ENCODE assay signal across 14 cellular contexts in genomic region chr2:62055724-62056336, GRCh38.
A peak's percentile ranks its signal among the peaks of the same experiment; 100 is the strongest.
DNase-seq lines count a peak whose midpoint lies in the region; FAIRE-seq lines count a peak whose summit lies in the region.
"Had no signal": no experiment of that assay in that cellular context is flagged by ENCODE, and none has a peak within 500 bp of the region (broad histone marks: within the 10 kb centered on the region; RNA-seq: fewer than 3 reads in every experiment).

No MANE protein-coding gene starts in this region.

- H3K4me3 Mint-ChIP-seq in activated naive CD8-positive, alpha-beta T cell treated with anti-CD3 and anti-CD28 coated beads for 36 hours = no peak overlapping the region
- H3K4me3 Mint-ChIP-seq: B cell had no signal

- peaks cover 17% of the 10 kb centered on the region for H3K36me3 Mint-ChIP-seq in activated naive CD8-positive, alpha-beta T cell treated with anti-CD3 and anti-CD28 coated beads for 36 hours

- DNase-seq in GM18507 (ENCODE audit: extremely low spot score, insufficient read length, low read depth) (no peak), M059J (ENCODE audit: low read depth) (peak; percentile 6), dermis blood vessel endothelial cell (peak; percentile 32), lung microvascular endothelial cell (ENCODE audit: low read depth in 2 of 2) (peak; percentile 17 to 43), EL (no peak), NCI-H748 (lab: John Stamatoyannopoulos, UW; ENCODE audit: unreplicated experiment) (no peak)
- DNase-seq in activated naive CD8-positive, alpha-beta T cell treated with anti-CD3 and anti-CD28 coated beads for 36 hours = no peak
- DNase-seq: Calu3; CD4-positive, CD25-positive, alpha-beta regulatory T cell; H7; NCI-H1417; NCI-H187 treated with DMSO at 0.1 percent for 48 hours; NCI-H748 treated with DMSO at 0.1 percent for 48 hours had no signal

- no peaks in the 10 kb centered on the region for H3K27me3 Mint-ChIP-seq in activated naive CD8-positive, alpha-beta T cell treated with anti-CD3 and anti-CD28 coated beads for 36 hours
- H3K27me3 Mint-ChIP-seq: B cell; CD4-positive, CD25-positive, alpha-beta regulatory T cell had no signal

- H3K4me1 Mint-ChIP-seq in activated naive CD8-positive, alpha-beta T cell treated with anti-CD3 and anti-CD28 coated beads for 36 hours = peaks cover 9% of the 10 kb centered on the region
- H3K4me1 Mint-ChIP-seq: B cell had no signal

- H3K9me3 Mint-ChIP-seq in activated naive CD8-positive, alpha-beta T cell treated with anti-CD3 and anti-CD28 coated beads for 36 hours = peaks cover 3% of the 10 kb centered on the region

- FAIRE-seq in GM18507 (lab: Jason Lieb, UNC) = peak; percentile 47

- no peak overlapping the region for H3K27ac Mint-ChIP-seq in activated naive CD8-positive, alpha-beta T cell treated with anti-CD3 and anti-CD28 coated beads for 36 hours
- H3K27ac Mint-ChIP-seq: B cell; CD4-positive, CD25-positive, alpha-beta regulatory T cell had no signal

Comparison
In these comparisons a context has a peak if more than half of its experiments do, and no peak if none do; other contexts are left out.
1. DNase-seq: peak in M059J (single experiment), dermis blood vessel endothelial cell (single experiment) and lung microvascular endothelial cell (2 of 2); none in GM18507 (single experiment), EL (single experiment), NCI-H748 (single experiment) and activated naive CD8-positive, alpha-beta T cell treated with anti-CD3 and anti-CD28 coated beads for 36 hours (single experiment).